Comparison of ENCODE assay signal across 9 cellular contexts in the genomic region with DNA sequence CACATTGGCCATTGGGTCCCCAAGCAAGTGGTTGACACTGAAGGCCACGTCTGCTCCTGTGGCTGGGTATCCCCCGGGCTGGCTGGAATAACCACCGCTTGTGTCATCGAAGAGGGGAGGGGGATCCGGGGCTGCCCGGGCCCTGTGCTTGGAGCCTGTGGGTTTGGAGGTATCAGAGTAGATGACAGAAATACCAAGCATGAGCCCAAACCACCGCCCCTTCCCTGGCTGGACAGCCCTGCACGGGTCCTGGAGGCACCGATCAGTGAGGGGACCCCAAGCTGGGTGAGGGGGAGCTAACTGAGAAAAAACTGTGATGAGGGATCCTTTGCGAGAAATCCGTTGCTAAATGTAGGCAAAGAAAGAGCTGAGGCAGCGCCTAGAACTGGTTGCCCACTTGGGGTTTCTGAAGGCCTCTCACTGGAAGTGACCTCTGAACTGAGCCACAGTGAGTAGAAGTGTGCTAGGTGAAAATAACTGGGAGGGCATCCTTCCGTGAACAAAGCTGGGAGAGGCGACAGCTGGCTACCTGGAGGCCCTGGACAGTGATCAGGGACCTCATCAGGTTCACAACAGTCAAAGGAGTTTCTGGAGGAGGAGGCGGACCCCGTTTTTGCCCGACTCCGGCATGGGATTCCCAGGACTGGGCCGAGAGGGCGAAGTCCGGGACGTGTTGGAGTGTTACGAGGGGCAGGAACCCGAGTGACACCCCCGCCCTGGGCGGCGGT. TPM values are rescaled to one million over a fixed set of nuclear protein-coding genes. Genes with fewer than 3 reads are reported as not detected.
A peak's percentile ranks its signal among the peaks of the same experiment; 100 is the strongest.
DNase-seq lines count a peak whose midpoint lies in the region; ATAC-seq and TF ChIP-seq lines count a peak whose summit lies in the region.
"Had no signal": no experiment of that assay in that cellular context is flagged by ENCODE, and none has a peak within 500 bp of the region (broad histone marks: within the 10 kb centered on the region; RNA-seq: fewer than 3 reads in every experiment).

No MANE protein-coding gene starts in this region.

- H3K27me3 ChIP-seq in CD4-positive, alpha-beta T cell (ENCODE audit: control insufficient read depth, insufficient read depth, low read length) = peaks cover 17% of the 10 kb centered on the region
- H3K27me3 ChIP-seq in tibial artery = peaks cover 0 to 15% of the 10 kb centered on the region in 2 donors

- no peak for DNase-seq in CD4-positive, alpha-beta T cell
- DNase-seq in astrocyte of the cerebellum (ENCODE audit: low read depth) (no peak), left lobe of liver (ENCODE audit: low spot score) (peak; percentile 78), tibial artery (no peak), AG08396 (ENCODE audit: low spot score) (no peak), C1 segment of cervical spinal cord (lab: John Stamatoyannopoulos, UW) (no peak)

- H3K27me3 Mint-ChIP-seq in CD4-positive, alpha-beta T cell = peaks cover 15% of the 10 kb centered on the region

- peak overlapping the region; percentile 87 for H3K4me3 Mint-ChIP-seq in CD4-positive, alpha-beta T cell

- no peaks in the 10 kb centered on the region for H3K9me3 ChIP-seq in CD4-positive, alpha-beta T cell (ENCODE audit: control insufficient read depth, low read length)
- H3K9me3 ChIP-seq in tibial artery = no peaks in the 10 kb centered on the region

- H3K4me1 Mint-ChIP-seq in CD4-positive, alpha-beta T cell (ENCODE audit: low read depth) = peaks cover 32% of the 10 kb centered on the region

- peak overlapping the region; percentile 69 for H3K27ac ChIP-seq in CD4-positive, alpha-beta T cell (ENCODE audit: low read depth, low read length)
- H3K27ac ChIP-seq in tibial artery = peak overlapping the region; percentile 94 to 96

- H3K36me3 Mint-ChIP-seq in CD4-positive, alpha-beta T cell (ENCODE audit: low read depth) = peaks cover 5% of the 10 kb centered on the region

- no peak for TF ChIP-seq CTCF in CD4-positive, alpha-beta T cell (IDR thresholded peaks at IDR 0.05)
- TF ChIP-seq CTCF in astrocyte of the cerebellum (IDR thresholded peaks at IDR 0.05; ENCODE audit: low read depth, low read length, missing control alignments) (no peak), tibial artery (IDR thresholded peaks at IDR 0.05) (no peak)

- H3K36me3 ChIP-seq in tibial artery = peaks cover 0 to 17% (median 2%) of the 10 kb centered on the region in 3 donors

- POLR2A ChIA-PET in CD4-positive, alpha-beta T cell (lab: Charles Lee) = interaction anchor here (0.6 to 2.2 kb wide), 25 partner anchors 8 to 790 kb away, joined by 3 to 31 read pairs (median 5); partner anchors contain the start of genes BANF1, BRMS1, CD248 and DPP3

- in situ Hi-C loops in astrocyte of the cerebellum (cut with HindIII; ENCODE audit: low sequenced_read_pairs) = no loop called here

- CTCF ChIA-PET in CD4-positive, alpha-beta T cell (lab: Charles Lee) = interaction anchor here (1.4 to 3.2 kb wide), 3 partner anchors 13 to 66 kb away, joined by 3 to 23 read pairs (median 7); no protein-coding TSS in a partner anchor

- intact Hi-C loops in CD4-positive, alpha-beta T cell (cut with DNase I, micrococcal nuclease) = loop anchor here (2.0 to 10.0 kb wide), 2 partner anchors 20 to 434 kb away; partner anchors contain the start of genes CFL1 (in 1 of the 2) and RAB1B (in 1 of the 2)
- intact Hi-C loops in tibial artery (cut with DNase I; ENCODE audit: low total_unique reads) = no loop called here

- peak overlapping the region; percentile 86 for H3K4me3 ChIP-seq in astrocyte of the cerebellum (ENCODE audit: low read depth, low read length)
- H3K4me3 ChIP-seq in tibial artery = peak overlapping the region; percentile 83 to 91

- no peaks in the 10 kb centered on the region for H3K9me3 Mint-ChIP-seq in CD4-positive, alpha-beta T cell

- peaks cover 0 to 36% (median 30%) of the 10 kb centered on the region in 4 donors for H3K4me1 ChIP-seq in tibial artery

- no peak for ATAC-seq in CD4-positive, alpha-beta T cell (ENCODE audit: poor library complexity)
- ATAC-seq in HG03457 (IDR thresholded peaks at IDR 0.05; ENCODE audit: unreplicated experiment) (peak; percentile 21), left lobe of liver (peak; percentile 21), HG03354 (IDR thresholded peaks at IDR 0.05; ENCODE audit: poor library complexity, severe bottlenecking, unreplicated experiment) (no peak)

- peak overlapping the region; percentile 79 for H3K27ac Mint-ChIP-seq in CD4-positive, alpha-beta T cell

RNA-seq across cellular contexts. Expression of gene YIF1A, which starts 0.6 kb away (rescaled TPM):
- total RNA-seq in CD4-positive, alpha-beta T cell = 10 to 100 TPM; 17.4 to 21.1 TPM
- total RNA-seq in left lobe of liver = 120 TPM

RNA-seq across cellular contexts. Expression of gene TMEM151A, which starts 3.4 kb away (rescaled TPM):
- total RNA-seq in CD4-positive, alpha-beta T cell = under 1 TPM; 0.11 to 0.14 TPM
- total RNA-seq in left lobe of liver = 0.10 TPM
- total RNA-seq: RPMI7951 had no signal

RNA-seq across cellular contexts. Expression of gene CNIH2, which starts 10.3 kb away (rescaled TPM):
- total RNA-seq in CD4-positive, alpha-beta T cell = 1 to 10 TPM; 4.1 to 6.2 TPM
- 0.13 TPM for total RNA-seq in left lobe of liver

RNA-seq across cellular contexts. Expression of gene RAB1B, which starts 19.9 kb away (rescaled TPM):
- total RNA-seq in CD4-positive, alpha-beta T cell = 10 to 100 TPM; 27.4 to 29.4 TPM
- total RNA-seq in left lobe of liver = 58.0 TPM

RNA-seq across cellular contexts. Expression of gene CD248, which starts 28.5 kb away (rescaled TPM):
- total RNA-seq in CD4-positive, alpha-beta T cell = 1 to 10 TPM; 3.3 to 3.4 TPM
- total RNA-seq in left lobe of liver = 0.91 TPM
- total RNA-seq: RPMI7951 had no signal

Comparison
In these comparisons a context has a peak if more than half of its experiments do, and no peak if none do; other contexts are left out.
1. ATAC-seq: peak in HG03457 (single experiment) and left lobe of liver (single experiment); none in CD4-positive, alpha-beta T cell (single experiment) and HG03354 (single experiment).